In the genomic region with DNA sequence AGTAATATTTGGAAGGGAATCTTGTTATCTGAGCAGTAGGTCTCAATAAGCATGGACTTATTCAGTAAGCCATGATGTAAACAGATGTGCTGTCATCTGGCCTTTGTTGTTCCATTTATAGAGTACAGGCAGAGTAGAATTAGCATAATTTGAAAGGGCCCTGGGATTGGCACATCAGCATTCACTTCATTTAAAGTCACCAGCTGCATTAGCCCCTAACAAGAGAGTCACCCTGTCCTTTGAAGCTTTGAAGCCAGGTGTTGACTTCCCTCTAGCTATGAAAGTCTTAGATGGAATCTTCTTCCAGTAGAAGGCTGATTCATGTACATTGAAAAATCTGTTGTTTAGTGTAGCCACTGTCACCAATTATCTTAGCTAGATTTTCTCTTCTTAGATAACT, we compare ENCODE assay signal across 23 cellular contexts.
"Had no signal": no experiment of that assay in that cellular context is flagged by ENCODE, and none has a peak within 500 bp of the region (broad histone marks: within the 10 kb centered on the region; RNA-seq: fewer than 3 reads in every experiment).

No MANE protein-coding gene starts in this region.

- H3K4me3 ChIP-seq: left ventricle myocardium inferior, lung, ovary, right atrium auricular region, right lobe of liver, smooth muscle cell, tibial nerve, upper lobe of left lung, vagina had no signal

- H3K4me2 ChIP-seq: smooth muscle cell had no signal

- H3K27me3 ChIP-seq: ovary, right atrium auricular region, right lobe of liver, tibial nerve, upper lobe of left lung, vagina had no signal

- H3K9me3 Mint-ChIP-seq: naive thymus-derived CD4-positive, alpha-beta T cell; natural killer cell treated with Interleukin-12 subunit alpha and Interleukin-12 subunit beta and Interleukin-15 and Interleukin-18, amount 100 ng/mL, for 72 hours; stimulated activated memory B cell treated with anti-CD40 and anti-IgM and Interleukin-4, amounts not matched to agents 10 μg/mL and 1 μg/mL and 100 μg/mL, for 72 hours; stimulated activated naive CD8-positive, alpha-beta T cell treated with anti-CD3 and anti-CD28 coated beads, Interleukin-15, amount 100 ng/mL, for 72 hours had no signal

- H3K36me3 ChIP-seq: left ventricle myocardium inferior, ovary, right atrium auricular region, right lobe of liver, tibial nerve, upper lobe of left lung, vagina had no signal

- H3K27ac ChIP-seq: left ventricle myocardium inferior, ovary, right atrium auricular region, right lobe of liver, tibial nerve, upper lobe of left lung, vagina had no signal

- H3K9me3 ChIP-seq: left ventricle myocardium inferior, ovary, right atrium auricular region, right lobe of liver, tibial nerve, upper lobe of left lung, vagina had no signal

- H3K27ac Mint-ChIP-seq: mesothelial cell of epicardium; naive thymus-derived CD4-positive, alpha-beta T cell; natural killer cell treated with Interleukin-12 subunit alpha and Interleukin-12 subunit beta and Interleukin-15 and Interleukin-18, amount 100 ng/mL, for 72 hours; progenitor cell of endocrine pancreas; stimulated activated memory B cell treated with anti-CD40 and anti-IgM and Interleukin-4, amounts not matched to agents 10 μg/mL and 1 μg/mL and 100 μg/mL, for 72 hours; stimulated activated naive CD8-positive, alpha-beta T cell treated with anti-CD3 and anti-CD28 coated beads, Interleukin-15, amount 100 ng/mL, for 72 hours had no signal

- H3K4me1 ChIP-seq: right atrium auricular region, right lobe of liver, tibial nerve, upper lobe of left lung, vagina had no signal

- DNase-seq: islet precursor cell; left ventricle myocardium inferior; mesendoderm; naive thymus-derived CD4-positive, alpha-beta T cell; ovary; right lobe of liver; stimulated activated CD4-positive, alpha-beta T cell treated with anti-CD3 and anti-CD28 coated beads, Interleukin-1b, Interleukin-23, amount 100 ng/mL, for 48 hours; stimulated activated CD4-positive, alpha-beta T cell treated with anti-CD3 and anti-CD28 coated beads, Interleukin-2, amount 100 ng/mL, for 48 hours; stimulated activated CD4-positive, alpha-beta T cell treated with anti-CD3 and anti-CD28 coated beads, Interleukin-4, amount 100 ng/mL, for 4 hours; stimulated activated CD8-positive, alpha-beta memory T cell treated with anti-CD3 and anti-CD28 coated beads, Interleukin-4, amount 100 ng/mL, for 48 hours; stimulated activated naive CD4-positive, alpha-beta T cell treated with Interleukin-2 at 50 U/mL for 16 hours; stimulated activated naive CD8-positive, alpha-beta T cell treated with anti-CD3 and anti-CD28 coated beads, Interleukin-15, amount 100 ng/mL, for 72 hours; substantia nigra; upper lobe of left lung had no signal

- H3K4me3 Mint-ChIP-seq: mesothelial cell of epicardium; naive thymus-derived CD4-positive, alpha-beta T cell; natural killer cell treated with Interleukin-12 subunit alpha and Interleukin-12 subunit beta and Interleukin-15 and Interleukin-18, amount 100 ng/mL, for 72 hours; stimulated activated memory B cell treated with anti-CD40 and anti-IgM and Interleukin-4, amounts not matched to agents 10 μg/mL and 1 μg/mL and 100 μg/mL, for 72 hours; stimulated activated naive CD8-positive, alpha-beta T cell treated with anti-CD3 and anti-CD28 coated beads, Interleukin-15, amount 100 ng/mL, for 72 hours had no signal

- H3K36me3 Mint-ChIP-seq: natural killer cell treated with Interleukin-12 subunit alpha and Interleukin-12 subunit beta and Interleukin-15 and Interleukin-18, amount 100 ng/mL, for 72 hours had no signal

- H3K4me1 Mint-ChIP-seq: stimulated activated memory B cell treated with anti-CD40 and anti-IgM and Interleukin-4, amounts not matched to agents 10 μg/mL and 1 μg/mL and 100 μg/mL, for 72 hours; stimulated activated naive CD8-positive, alpha-beta T cell treated with anti-CD3 and anti-CD28 coated beads, Interleukin-15, amount 100 ng/mL, for 72 hours had no signal

- ATAC-seq: naive thymus-derived CD4-positive, alpha-beta T cell; natural killer cell treated with Interleukin-12 subunit alpha and Interleukin-12 subunit beta and Interleukin-15 and Interleukin-18, amount 100 ng/mL, for 72 hours; right lobe of liver; stimulated activated memory B cell treated with anti-CD40 and anti-IgM and Interleukin-4, amounts not matched to agents 10 μg/mL and 1 μg/mL and 100 μg/mL, for 72 hours; stimulated activated naive CD8-positive, alpha-beta T cell treated with anti-CD3 and anti-CD28 coated beads, Interleukin-15, amount 100 ng/mL, for 72 hours had no signal

- H3K27me3 Mint-ChIP-seq: progenitor cell of endocrine pancreas; stimulated activated memory B cell treated with anti-CD40 and anti-IgM and Interleukin-4, amounts not matched to agents 10 μg/mL and 1 μg/mL and 100 μg/mL, for 72 hours; stimulated activated naive CD8-positive, alpha-beta T cell treated with anti-CD3 and anti-CD28 coated beads, Interleukin-15, amount 100 ng/mL, for 72 hours had no signal
